1 cellular context compared by ENCODE assay signal in the genomic region with DNA sequence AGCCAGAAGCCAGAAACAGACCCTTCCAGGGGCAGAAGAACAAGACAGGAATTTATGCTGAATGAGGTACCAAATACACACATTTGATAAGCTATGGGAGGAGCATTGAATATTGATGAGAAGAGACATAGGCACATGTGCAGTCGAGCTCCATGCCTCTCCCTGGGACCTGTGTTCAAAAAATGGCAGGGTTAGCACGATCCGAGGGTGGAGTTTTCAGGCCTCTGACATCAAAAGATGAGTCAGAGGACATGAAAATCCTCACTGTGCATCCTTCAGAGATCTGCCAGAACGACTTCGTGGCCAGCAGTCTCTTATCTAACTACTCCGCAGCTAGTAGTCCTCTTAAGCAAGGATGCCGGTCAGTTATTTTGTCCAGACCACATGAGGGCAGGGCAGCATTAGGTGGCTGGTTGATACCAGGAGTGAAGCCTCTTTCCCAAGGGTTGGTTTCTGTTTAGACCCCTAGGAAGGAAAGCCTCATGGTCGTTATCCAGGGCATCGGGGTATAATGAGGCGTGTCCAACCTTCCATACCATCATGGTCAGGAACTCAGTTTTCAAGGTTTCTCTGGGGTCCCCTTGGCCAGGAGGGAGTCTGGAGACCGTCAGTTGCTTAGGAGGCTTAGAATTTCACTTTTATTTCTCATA.
A peak's percentile ranks its signal among the peaks of the same experiment; 100 is the strongest.
TF ChIP-seq lines count a peak whose summit lies in the region.

No MANE protein-coding gene starts in this region.

TF ChIP-seq in K562, 482 proteins besides CTCF, POLR2A, EP300 and RAD21 (continued from another document and continues in another):
- TF ChIP-seq, protein P1, sequence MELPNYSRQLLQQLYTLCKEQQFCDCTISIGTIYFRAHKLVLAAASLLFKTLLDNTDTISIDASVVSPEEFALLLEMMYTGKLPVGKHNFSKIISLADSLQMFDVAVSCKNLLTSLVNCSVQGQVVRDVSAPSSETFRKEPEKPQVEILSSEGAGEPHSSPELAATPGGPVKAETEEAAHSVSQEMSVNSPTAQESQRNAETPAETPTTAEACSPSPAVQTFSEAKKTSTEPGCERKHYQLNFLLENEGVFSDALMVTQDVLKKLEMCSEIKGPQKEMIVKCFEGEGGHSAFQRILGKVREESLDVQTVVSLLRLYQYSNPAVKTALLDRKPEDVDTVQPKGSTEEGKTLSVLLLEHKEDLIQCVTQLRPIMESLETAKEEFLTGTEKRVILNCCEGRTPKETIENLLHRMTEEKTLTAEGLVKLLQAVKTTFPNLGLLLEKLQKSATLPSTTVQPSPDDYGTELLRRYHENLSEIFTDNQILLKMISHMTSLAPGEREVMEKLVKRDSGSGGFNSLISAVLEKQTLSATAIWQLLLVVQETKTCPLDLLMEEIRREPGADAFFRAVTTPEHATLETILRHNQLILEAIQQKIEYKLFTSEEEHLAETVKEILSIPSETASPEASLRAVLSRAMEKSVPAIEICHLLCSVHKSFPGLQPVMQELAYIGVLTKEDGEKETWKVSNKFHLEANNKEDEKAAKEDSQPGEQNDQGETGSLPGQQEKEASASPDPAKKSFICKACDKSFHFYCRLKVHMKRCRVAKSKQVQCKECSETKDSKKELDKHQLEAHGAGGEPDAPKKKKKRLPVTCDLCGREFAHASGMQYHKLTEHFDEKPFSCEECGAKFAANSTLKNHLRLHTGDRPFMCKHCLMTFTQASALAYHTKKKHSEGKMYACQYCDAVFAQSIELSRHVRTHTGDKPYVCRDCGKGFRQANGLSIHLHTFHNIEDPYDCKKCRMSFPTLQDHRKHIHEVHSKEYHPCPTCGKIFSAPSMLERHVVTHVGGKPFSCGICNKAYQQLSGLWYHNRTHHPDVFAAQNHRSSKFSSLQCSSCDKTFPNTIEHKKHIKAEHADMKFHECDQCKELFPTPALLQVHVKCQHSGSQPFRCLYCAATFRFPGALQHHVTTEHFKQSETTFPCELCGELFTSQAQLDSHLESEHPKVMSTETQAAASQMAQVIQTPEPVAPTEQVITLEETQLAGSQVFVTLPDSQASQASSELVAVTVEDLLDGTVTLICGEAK (IDR thresholded peaks at IDR 0.05) = no peak
- TF ChIP-seq, protein P1 (CRISPR knock-in tag; IDR thresholded peaks at IDR 0.05) = no peak
- TF ChIP-seq, protein P2, sequence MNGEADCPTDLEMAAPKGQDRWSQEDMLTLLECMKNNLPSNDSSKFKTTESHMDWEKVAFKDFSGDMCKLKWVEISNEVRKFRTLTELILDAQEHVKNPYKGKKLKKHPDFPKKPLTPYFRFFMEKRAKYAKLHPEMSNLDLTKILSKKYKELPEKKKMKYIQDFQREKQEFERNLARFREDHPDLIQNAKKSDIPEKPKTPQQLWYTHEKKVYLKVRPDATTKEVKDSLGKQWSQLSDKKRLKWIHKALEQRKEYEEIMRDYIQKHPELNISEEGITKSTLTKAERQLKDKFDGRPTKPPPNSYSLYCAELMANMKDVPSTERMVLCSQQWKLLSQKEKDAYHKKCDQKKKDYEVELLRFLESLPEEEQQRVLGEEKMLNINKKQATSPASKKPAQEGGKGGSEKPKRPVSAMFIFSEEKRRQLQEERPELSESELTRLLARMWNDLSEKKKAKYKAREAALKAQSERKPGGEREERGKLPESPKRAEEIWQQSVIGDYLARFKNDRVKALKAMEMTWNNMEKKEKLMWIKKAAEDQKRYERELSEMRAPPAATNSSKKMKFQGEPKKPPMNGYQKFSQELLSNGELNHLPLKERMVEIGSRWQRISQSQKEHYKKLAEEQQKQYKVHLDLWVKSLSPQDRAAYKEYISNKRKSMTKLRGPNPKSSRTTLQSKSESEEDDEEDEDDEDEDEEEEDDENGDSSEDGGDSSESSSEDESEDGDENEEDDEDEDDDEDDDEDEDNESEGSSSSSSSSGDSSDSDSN (IDR thresholded peaks at IDR 0.05; ENCODE audit: borderline replicate concordance in 1 of 2, low read depth in 2 of 2, low read length in 2 of 2) = peak in 1 of 2 experiments; percentile 70; a peak in 1 of 4 replicates
- TF ChIP-seq NFIC (IDR thresholded peaks at IDR 0.05) (peak; percentile 70), SMARCE1 (IDR thresholded peaks at IDR 0.05) (peak; percentile 85; the same call in 1 of the 2 replicates), NCOA6 (IDR thresholded peaks at IDR 0.05) (no peak), PPARD (CRISPR knock-in tag; IDR thresholded peaks at IDR 0.05) (no peak), BACH1 (tag; IDR thresholded peaks at IDR 0.05) (peak; percentile 53; the same call in 1 of the 2 replicates), ZNF384 (IDR thresholded peaks at IDR 0.05; ENCODE audit: low read depth, low read length) (0 out of 2 replicates have a peak, but pooled peaks have one; percentile 40), ZNF311 (CRISPR knock-in tag; IDR thresholded peaks at IDR 0.05) (0 out of 2 replicates have a peak, but pooled peaks have one; percentile 33), DMBX1 (CRISPR knock-in tag; IDR thresholded peaks at IDR 0.05; ENCODE audit: borderline replicate concordance) (peak; percentile 58), SMARCC2 (IDR thresholded peaks at IDR 0.05; ENCODE audit: low read depth) (peak; percentile 88), ZNF239 (CRISPR knock-in tag; IDR thresholded peaks at IDR 0.05) (no peak), FOXK1 (CRISPR knock-in tag; IDR thresholded peaks at IDR 0.05; ENCODE audit: borderline replicate concordance) (no peak), SRSF9 (IDR thresholded peaks at IDR 0.05; ENCODE audit: borderline replicate concordance, low read depth, low read length) (no peak), FOXK2 (conservative IDR thresholded peaks at IDR 0.05 in 1 of 2, IDR thresholded peaks at IDR 0.05 in 1 of 2; ENCODE audit: low read depth in 2 of 2) (peak; percentile 29 to 36; a peak in 2 of 4 replicates), GATAD2A (IDR thresholded peaks at IDR 0.05) (0 out of 2 replicates have a peak, but pooled peaks have one; percentile 71), DNMT1 (IDR thresholded peaks at IDR 0.05) (no peak), NFATC3 (IDR thresholded peaks at IDR 0.05) (0 out of 2 replicates have a peak, but pooled peaks have one; percentile 57), SIN3A (IDR thresholded peaks at IDR 0.05; ENCODE audit: borderline replicate concordance in 2 of 2, control insufficient read depth in 1 of 2, low read depth in 2 of 2, low read length in 2 of 2) (no peak), XRCC3 (IDR thresholded peaks at IDR 0.05) (no peak), NONO (IDR thresholded peaks at IDR 0.05; ENCODE audit: low read depth in 2 of 2, low read length in 1 of 2) (peak in 1 of 2 experiments; percentile 17; a peak in 1 of 4 replicates), NFE2L1 (tag; IDR thresholded peaks at IDR 0.05; ENCODE audit: borderline replicate concordance, low read depth) (no peak), RFX7 (CRISPR knock-in tag; IDR thresholded peaks at IDR 0.05) (no peak), TEAD2 (tag; IDR thresholded peaks at IDR 0.05) (0 out of 2 replicates have a peak, but pooled peaks have one; percentile 4), NR2F6 (CRISPR knock-in tag; IDR thresholded peaks at IDR 0.05) (no peak), ELF2 (CRISPR knock-in tag; IDR thresholded peaks at IDR 0.05) (0 out of 2 replicates have a peak, but pooled peaks have one; percentile 58), HCFC1 (IDR thresholded peaks at IDR 0.05; ENCODE audit: low read depth, low read length) (peak; percentile 16; the same call in 1 of the 2 replicates), FOS (IDR thresholded peaks at IDR 0.05; ENCODE audit: extremely low read depth, insufficient read length) (peak; percentile 54), STAT5B (CRISPR knock-in tag; IDR thresholded peaks at IDR 0.05) (no peak), TCF7 (IDR thresholded peaks at IDR 0.05; ENCODE audit: borderline replicate concordance) (0 out of 2 replicates have a peak, but pooled peaks have one; percentile 39), FOXJ2 (tag; IDR thresholded peaks at IDR 0.05) (no peak), KLF16 (IDR thresholded peaks at IDR 0.05) (peak; percentile 42; the same call in 1 of the 2 replicates), FOXP1 (CRISPR knock-in tag; IDR thresholded peaks at IDR 0.05) (0 out of 2 replicates have a peak, but pooled peaks have one; percentile 57), ZNF696 (CRISPR knock-in tag; conservative IDR thresholded peaks at IDR 0.05) (no peak), GATA2 (CRISPR knock-in tag; IDR thresholded peaks at IDR 0.05) (peak; percentile 87), NCOA1 (IDR thresholded peaks at IDR 0.05; ENCODE audit: low read depth) (peak; percentile 55; the same call in 1 of the 2 replicates), TEAD4 (IDR thresholded peaks at IDR 0.05; ENCODE audit: low read length) (peak; percentile 74), TEAD4 (CRISPR knock-in tag; IDR thresholded peaks at IDR 0.05; ENCODE audit: borderline replicate concordance) (no peak), TBP (optimal IDR thresholded peaks at IDR 0.05; ENCODE audit: low read depth, low read length) (peak; percentile 66), GABPB1 (CRISPR knock-in tag; IDR thresholded peaks at IDR 0.05) (no peak), EP400 (IDR thresholded peaks at IDR 0.05) (peak; percentile 74), ATF7 (IDR thresholded peaks at IDR 0.05) (peak; percentile 83)
- TF ChIP-seq, protein P3, sequence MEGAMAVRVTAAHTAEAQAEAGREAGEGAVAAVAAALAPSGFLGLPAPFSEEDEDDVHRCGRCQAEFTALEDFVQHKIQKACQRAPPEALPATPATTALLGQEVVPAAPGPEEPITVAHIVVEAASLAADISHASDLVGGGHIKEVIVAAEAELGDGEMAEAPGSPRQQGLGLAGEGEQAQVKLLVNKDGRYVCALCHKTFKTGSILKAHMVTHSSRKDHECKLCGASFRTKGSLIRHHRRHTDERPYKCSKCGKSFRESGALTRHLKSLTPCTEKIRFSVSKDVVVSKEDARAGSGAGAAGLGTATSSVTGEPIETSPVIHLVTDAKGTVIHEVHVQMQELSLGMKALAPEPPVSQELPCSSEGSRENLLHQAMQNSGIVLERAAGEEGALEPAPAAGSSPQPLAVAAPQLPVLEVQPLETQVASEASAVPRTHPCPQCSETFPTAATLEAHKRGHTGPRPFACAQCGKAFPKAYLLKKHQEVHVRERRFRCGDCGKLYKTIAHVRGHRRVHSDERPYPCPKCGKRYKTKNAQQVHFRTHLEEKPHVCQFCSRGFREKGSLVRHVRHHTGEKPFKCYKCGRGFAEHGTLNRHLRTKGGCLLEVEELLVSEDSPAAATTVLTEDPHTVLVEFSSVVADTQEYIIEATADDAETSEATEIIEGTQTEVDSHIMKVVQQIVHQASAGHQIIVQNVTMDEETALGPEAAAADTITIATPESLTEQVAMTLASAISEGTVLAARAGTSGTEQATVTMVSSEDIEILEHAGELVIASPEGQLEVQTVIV (CRISPR knock-in tag; IDR thresholded peaks at IDR 0.05; ENCODE audit: borderline replicate concordance) = no peak
- TF ChIP-seq, protein P4, sequence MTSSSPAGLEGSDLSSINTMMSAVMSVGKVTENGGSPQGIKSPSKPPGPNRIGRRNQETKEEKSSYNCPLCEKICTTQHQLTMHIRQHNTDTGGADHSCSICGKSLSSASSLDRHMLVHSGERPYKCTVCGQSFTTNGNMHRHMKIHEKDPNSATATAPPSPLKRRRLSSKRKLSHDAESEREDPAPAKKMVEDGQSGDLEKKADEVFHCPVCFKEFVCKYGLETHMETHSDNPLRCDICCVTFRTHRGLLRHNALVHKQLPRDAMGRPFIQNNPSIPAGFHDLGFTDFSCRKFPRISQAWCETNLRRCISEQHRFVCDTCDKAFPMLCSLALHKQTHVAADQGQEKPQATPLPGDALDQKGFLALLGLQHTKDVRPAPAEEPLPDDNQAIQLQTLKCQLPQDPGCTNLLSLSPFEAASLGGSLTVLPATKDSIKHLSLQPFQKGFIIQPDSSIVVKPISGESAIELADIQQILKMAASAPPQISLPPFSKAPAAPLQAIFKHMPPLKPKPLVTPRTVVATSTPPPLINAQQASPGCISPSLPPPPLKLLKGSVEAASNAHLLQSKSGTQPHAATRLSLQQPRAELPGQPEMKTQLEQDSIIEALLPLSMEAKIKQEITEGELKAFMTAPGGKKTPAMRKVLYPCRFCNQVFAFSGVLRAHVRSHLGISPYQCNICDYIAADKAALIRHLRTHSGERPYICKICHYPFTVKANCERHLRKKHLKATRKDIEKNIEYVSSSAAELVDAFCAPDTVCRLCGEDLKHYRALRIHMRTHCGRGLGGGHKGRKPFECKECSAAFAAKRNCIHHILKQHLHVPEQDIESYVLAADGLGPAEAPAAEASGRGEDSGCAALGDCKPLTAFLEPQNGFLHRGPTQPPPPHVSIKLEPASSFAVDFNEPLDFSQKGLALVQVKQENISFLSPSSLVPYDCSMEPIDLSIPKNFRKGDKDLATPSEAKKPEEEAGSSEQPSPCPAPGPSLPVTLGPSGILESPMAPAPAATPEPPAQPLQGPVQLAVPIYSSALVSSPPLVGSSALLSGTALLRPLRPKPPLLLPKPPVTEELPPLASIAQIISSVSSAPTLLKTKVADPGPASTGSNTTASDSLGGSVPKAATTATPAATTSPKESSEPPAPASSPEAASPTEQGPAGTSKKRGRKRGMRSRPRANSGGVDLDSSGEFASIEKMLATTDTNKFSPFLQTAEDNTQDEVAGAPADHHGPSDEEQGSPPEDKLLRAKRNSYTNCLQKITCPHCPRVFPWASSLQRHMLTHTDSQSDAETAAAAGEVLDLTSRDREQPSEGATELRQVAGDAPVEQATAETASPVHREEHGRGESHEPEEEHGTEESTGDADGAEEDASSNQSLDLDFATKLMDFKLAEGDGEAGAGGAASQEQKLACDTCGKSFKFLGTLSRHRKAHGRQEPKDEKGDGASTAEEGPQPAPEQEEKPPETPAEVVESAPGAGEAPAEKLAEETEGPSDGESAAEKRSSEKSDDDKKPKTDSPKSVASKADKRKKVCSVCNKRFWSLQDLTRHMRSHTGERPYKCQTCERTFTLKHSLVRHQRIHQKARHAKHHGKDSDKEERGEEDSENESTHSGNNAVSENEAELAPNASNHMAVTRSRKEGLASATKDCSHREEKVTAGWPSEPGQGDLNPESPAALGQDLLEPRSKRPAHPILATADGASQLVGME (CRISPR knock-in tag; IDR thresholded peaks at IDR 0.05) = peak; percentile 40; the same call in 1 of the 2 replicates
